ENCODE assay signal across 22 cellular contexts in the genomic region with DNA sequence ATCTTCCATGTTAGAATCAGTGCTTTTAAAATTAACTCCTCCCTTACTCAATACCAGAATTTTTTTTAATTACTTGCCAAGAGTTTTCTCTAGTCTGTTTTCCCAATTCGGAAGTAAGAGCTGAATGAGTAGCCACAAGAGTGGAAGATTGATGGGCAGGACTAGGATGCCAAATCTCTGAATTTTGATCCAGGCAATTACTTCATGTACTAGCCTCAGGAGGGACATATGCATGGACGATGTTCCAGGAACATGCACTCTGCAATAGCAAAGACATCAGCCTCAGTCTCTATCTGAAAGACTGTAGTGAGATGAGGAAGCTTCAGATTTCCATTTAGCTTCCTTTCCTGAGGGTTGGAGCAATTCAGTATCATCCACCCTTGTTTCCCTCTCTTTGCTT.
"Had no signal": no experiment of that assay in that cellular context is flagged by ENCODE, and none has a peak within 500 bp of the region (broad histone marks: within the 10 kb centered on the region; RNA-seq: fewer than 3 reads in every experiment).

No MANE protein-coding gene starts in this region.

- H3K27ac Mint-ChIP-seq: dendritic cell treated with granulocyte-macrophage colony-stimulating factor and Interleukin-4, amounts not matched to agents 40 ng/mL and 50 ng/mL, for 4 days; effector memory CD8-positive, alpha-beta T cell; endodermal cell had no signal

- H3K9me3 ChIP-seq: colonic mucosa, esophagus squamous epithelium, gastroesophageal sphincter had no signal

- ATAC-seq: effector memory CD8-positive, alpha-beta T cell; esophagus mucosa; foreskin keratinocyte; gastroesophageal sphincter; heart left ventricle; heart right ventricle had no signal

- H3K27me3 ChIP-seq: colonic mucosa, esophagus muscularis mucosa, esophagus squamous epithelium, foreskin keratinocyte, gastroesophageal sphincter, heart right ventricle had no signal

- H3K4me3 Mint-ChIP-seq: dendritic cell treated with granulocyte-macrophage colony-stimulating factor and Interleukin-4, amounts not matched to agents 40 ng/mL and 50 ng/mL, for 4 days; effector memory CD8-positive, alpha-beta T cell; endodermal cell had no signal

- H3K4me1 ChIP-seq: colonic mucosa, esophagus muscularis mucosa, esophagus squamous epithelium, foreskin keratinocyte, gastroesophageal sphincter, heart right ventricle had no signal

- H3K4me3 ChIP-seq: colonic mucosa, dorsolateral prefrontal cortex, esophagus muscularis mucosa, esophagus squamous epithelium, gastroesophageal sphincter, heart left ventricle, heart right ventricle had no signal

- H3K9me3 Mint-ChIP-seq: dendritic cell treated with granulocyte-macrophage colony-stimulating factor and Interleukin-4, amounts not matched to agents 40 ng/mL and 50 ng/mL, for 4 days; effector memory CD8-positive, alpha-beta T cell had no signal

- DNase-seq: colonic mucosa; cortex of kidney; dermis blood vessel endothelial cell; dorsolateral prefrontal cortex; effector CD4-positive, alpha-beta T cell; effector CD8-positive, alpha-beta T cell; effector memory CD4-positive, alpha-beta T cell; effector memory CD8-positive, alpha-beta T cell; endodermal cell; erythroblast; esophagus squamous epithelium; foreskin fibroblast; foreskin keratinocyte; foreskin melanocyte; glutamatergic neuron; heart left ventricle; heart right ventricle had no signal

- H3K27me3 Mint-ChIP-seq: dendritic cell treated with granulocyte-macrophage colony-stimulating factor and Interleukin-4, amounts not matched to agents 40 ng/mL and 50 ng/mL, for 4 days had no signal

- H3K27ac ChIP-seq: colonic mucosa, dorsolateral prefrontal cortex, epithelial cell of prostate, esophagus muscularis mucosa, esophagus squamous epithelium, foreskin keratinocyte, gastroesophageal sphincter, heart left ventricle, heart right ventricle had no signal

- H3K36me3 ChIP-seq: colonic mucosa, esophagus muscularis mucosa, esophagus squamous epithelium, gastroesophageal sphincter, heart left ventricle, heart right ventricle had no signal
